Comparison of ENCODE assay signal across 23 cellular contexts in genomic region chr9:130490981-130491380, GRCh38.
"Had no signal": no experiment of that assay in that cellular context is flagged by ENCODE, and none has a peak within 500 bp of the region (broad histone marks: within the 10 kb centered on the region; RNA-seq: fewer than 3 reads in every experiment).

No MANE protein-coding gene starts in this region.

- H3K4me1 ChIP-seq: breast epithelium, esophagus muscularis mucosa, stomach, suprapubic skin, tibial nerve had no signal

- H2AFZ ChIP-seq: hepatocyte had no signal

- ATAC-seq: effector memory CD8-positive, alpha-beta T cell; left ventricle myocardium superior; natural killer cell; right lobe of liver; stimulated activated effector memory CD8-positive, alpha-beta T cell treated with anti-CD3 and anti-CD28 coated beads, Interleukin-12 subunit alpha, Interleukin-12 subunit beta, amount 100 ng/mL, for 72 hours had no signal

- H3K27ac ChIP-seq: breast epithelium, dorsolateral prefrontal cortex, esophagus muscularis mucosa, hepatocyte, right lobe of liver, skin epidermis, stomach, suprapubic skin, tibial nerve had no signal

- DNase-seq: activated CD4-positive, alpha-beta memory T cell treated with anti-CD3 and anti-CD28 coated beads for 36 hours; activated CD4-positive, alpha-beta T cell treated with anti-CD3 and anti-CD28 coated beads for 48 hours; activated naive CD4-positive, alpha-beta T cell treated with anti-CD3 and anti-CD28 coated beads for 36 hours; activated naive CD8-positive, alpha-beta T cell treated with anti-CD3 and anti-CD28 coated beads, Interleukin-2, amount 10 ng/mL, durations not matched to agents 7 days and 5 days; activated T-cell treated with anti-CD3 and anti-CD28 coated beads, Interleukin-2, amount 50 U/mL, for 48 hours; amniotic stem cell; dorsolateral prefrontal cortex; effector memory CD8-positive, alpha-beta T cell; glutamatergic neuron; left ventricle myocardium superior; mammary epithelial cell; midbrain; natural killer cell; stimulated activated CD4-positive, alpha-beta T cell treated with anti-CD3 and anti-CD28 coated beads, Interleukin-2, amount 100 ng/mL, for 24 hours; stomach had no signal

- H3K27me3 ChIP-seq: breast epithelium, dorsolateral prefrontal cortex, esophagus muscularis mucosa, hepatocyte, right lobe of liver, stomach, suprapubic skin, tibial nerve had no signal

- H3K9me3 ChIP-seq: right lobe of liver, suprapubic skin had no signal

- H3K36me3 ChIP-seq: breast epithelium had no signal

- H3K4me2 ChIP-seq: hepatocyte had no signal

- H3K4me3 ChIP-seq: breast epithelium, dorsolateral prefrontal cortex, esophagus muscularis mucosa, hepatocyte, right lobe of liver, skin epidermis, stomach, suprapubic skin, tibial nerve had no signal
